1 cellular context compared by ENCODE assay signal in genomic region chr15:94168250-94168649, GRCh38.
TF ChIP-seq lines count a peak whose summit lies in the region.

No MANE protein-coding gene starts in this region.

TF ChIP-seq in GM23338, 12 proteins besides CTCF, POLR2A, EP300 and RAD21 (continued from another document):
- TF ChIP-seq ZNF462 (CRISPR knock-in tag; IDR thresholded peaks at IDR 0.05) (no peak), ZNF331 (CRISPR knock-in tag; IDR thresholded peaks at IDR 0.05; ENCODE audit: low read depth) (no peak), ZNF114 (CRISPR knock-in tag; IDR thresholded peaks at IDR 0.05) (no peak), POLR2AphosphoS5 (IDR thresholded peaks at IDR 0.05; ENCODE audit: low read depth) (no peak), REST (IDR thresholded peaks at IDR 0.05; ENCODE audit: unreplicated experiment) (no peak), EZH2 (IDR thresholded peaks at IDR 0.05; ENCODE audit: low read depth, unreplicated experiment) (no peak), STAT1 (IDR thresholded peaks at IDR 0.05; ENCODE audit: unreplicated experiment) (no peak)
